28 cellular contexts compared by ENCODE assay signal in the genomic region with DNA sequence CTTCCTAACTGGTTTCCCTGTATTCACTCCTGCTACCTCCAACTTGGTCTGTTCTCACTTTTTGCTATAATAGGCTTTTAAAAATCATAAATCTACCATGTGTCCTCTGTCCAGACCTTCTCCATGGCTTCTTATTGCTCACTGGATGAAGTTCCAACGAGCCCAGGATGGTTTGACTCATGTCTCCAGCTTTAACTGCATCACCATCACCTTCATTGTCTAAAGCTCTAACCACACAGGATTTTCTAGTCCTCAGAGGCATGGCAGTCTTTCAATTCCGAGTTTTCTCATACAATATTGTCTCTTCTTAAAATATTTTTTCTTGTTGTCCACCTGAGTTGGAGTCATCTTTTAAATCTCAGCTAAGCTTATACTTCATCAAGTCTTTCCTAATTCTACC. TPM values are rescaled to one million over a fixed set of nuclear protein-coding genes. Genes with fewer than 3 reads are reported as not detected.
DNase-seq lines count a peak whose midpoint lies in the region; ATAC-seq lines count a peak whose summit lies in the region.
"Had no signal": no experiment of that assay in that cellular context is flagged by ENCODE, and none has a peak within 500 bp of the region (broad histone marks: within the 10 kb centered on the region; RNA-seq: fewer than 3 reads in every experiment).

No MANE protein-coding gene starts in this region.

- H3K27me3 Mint-ChIP-seq in activated naive CD8-positive, alpha-beta T cell = no peaks in the 10 kb centered on the region
- no peaks in the 10 kb centered on the region for H3K27me3 Mint-ChIP-seq in activated naive CD8-positive, alpha-beta T cell treated with anti-CD3 and anti-CD28 coated beads for 36 hours
- H3K27me3 Mint-ChIP-seq in T-cell = no peaks in the 10 kb centered on the region

- H3K79me2 ChIP-seq in Karpas-422 (ENCODE audit: low read length) = peaks cover 96% of the 10 kb centered on the region

- H3K27ac ChIP-seq in Karpas-422 (ENCODE audit: low read length) = no peak overlapping the region
- H3K27ac ChIP-seq: A549 had no signal

- H3K27me3 ChIP-seq in Karpas-422 (ENCODE audit: low read length) = no peaks in the 10 kb centered on the region
- H3K27me3 ChIP-seq: BLaER1 treated with 17β-estradiol and CSF1 and Interleukin-3, amounts not matched to agents 10 nM and 100 nM; MG63 had no signal

- H3K9me3 ChIP-seq in Karpas-422 (ENCODE audit: low read length) = no peaks in the 10 kb centered on the region
- H3K9me3 ChIP-seq: A549, HAP-1, MG63 had no signal

- no peaks in the 10 kb centered on the region for H3K9me2 ChIP-seq in Karpas-422 (replicated peaks; ENCODE audit: insufficient read depth, low read length)

- H3K36me3 ChIP-seq in Karpas-422 (ENCODE audit: insufficient read depth, low read length) = no peaks in the 10 kb centered on the region
- H3K36me3 ChIP-seq: BLaER1 treated with 17β-estradiol and CSF1 and Interleukin-3, amounts not matched to agents 10 nM and 100 nM; HAP-1; MG63 had no signal

- no peak overlapping the region for H3K27ac Mint-ChIP-seq in activated naive CD8-positive, alpha-beta T cell
- H3K27ac Mint-ChIP-seq in activated naive CD8-positive, alpha-beta T cell treated with anti-CD3 and anti-CD28 coated beads for 36 hours = no peak overlapping the region
- H3K27ac Mint-ChIP-seq in T-cell = peak overlapping the region; percentile 50 to 86
- H3K27ac Mint-ChIP-seq: HFFc6 had no signal

- H3K4me1 ChIP-seq in Karpas-422 (ENCODE audit: low read length) = no peaks in the 10 kb centered on the region
- H3K4me1 ChIP-seq: A549 had no signal

- H3K4me1 Mint-ChIP-seq in activated naive CD8-positive, alpha-beta T cell (ENCODE audit: low read depth) = peaks cover 61% of the 10 kb centered on the region
- H3K4me1 Mint-ChIP-seq in activated naive CD8-positive, alpha-beta T cell treated with anti-CD3 and anti-CD28 coated beads for 36 hours = peaks cover 44% of the 10 kb centered on the region
- H3K4me1 Mint-ChIP-seq in T-cell = peaks cover 60 to 70% (median 65%) of the 10 kb centered on the region in 3 donors

- H2AFZ ChIP-seq in Karpas-422 (ENCODE audit: low read length) = no peak overlapping the region

- no peak overlapping the region for H3K9ac ChIP-seq in Karpas-422 (ENCODE audit: low read length)
- H3K9ac ChIP-seq: BLaER1 treated with 17β-estradiol and CSF1 and Interleukin-3, amounts not matched to agents 10 nM and 100 nM had no signal

- POLR2A ChIA-PET in T-cell (lab: Charles Lee) = interaction anchor here in 1 of 2 donors (0.8 to 0.9 kb wide), 2 partner anchors 22 to 24 kb away, joined by 3 read pairs; no protein-coding TSS in a partner anchor

- peaks cover 4% of the 10 kb centered on the region for H3K36me3 Mint-ChIP-seq in activated naive CD8-positive, alpha-beta T cell
- H3K36me3 Mint-ChIP-seq in activated naive CD8-positive, alpha-beta T cell treated with anti-CD3 and anti-CD28 coated beads for 36 hours = peaks cover 5% of the 10 kb centered on the region
- peaks cover 4% of the 10 kb centered on the region for H3K36me3 Mint-ChIP-seq in T-cell

- H3K9me3 Mint-ChIP-seq in activated naive CD8-positive, alpha-beta T cell (ENCODE audit: low read depth) = no peaks in the 10 kb centered on the region
- H3K9me3 Mint-ChIP-seq in activated naive CD8-positive, alpha-beta T cell treated with anti-CD3 and anti-CD28 coated beads for 36 hours = peaks cover 4% of the 10 kb centered on the region
- peaks cover 0 to 8% (median 6%) of the 10 kb centered on the region in 3 donors for H3K9me3 Mint-ChIP-seq in T-cell

- ATAC-seq in T-cell (replicated peaks in 1 of 4) (no peak), esophagus mucosa (peak; percentile 83)
- ATAC-seq: A549, GM12878, K562 had no signal

- H3K4me2 ChIP-seq in Karpas-422 (ENCODE audit: low read depth, low read length, poor library complexity, severe bottlenecking) = no peak overlapping the region
- H3K4me2 ChIP-seq: A549 had no signal

- H3K4me3 Mint-ChIP-seq in activated naive CD8-positive, alpha-beta T cell = peak overlapping the region; percentile 0
- no peak overlapping the region for H3K4me3 Mint-ChIP-seq in activated naive CD8-positive, alpha-beta T cell treated with anti-CD3 and anti-CD28 coated beads for 36 hours
- no peak overlapping the region for H3K4me3 Mint-ChIP-seq in T-cell
- H3K4me3 Mint-ChIP-seq: HFFc6 had no signal

- CTCF ChIA-PET in T-cell (lab: Charles Lee) = interaction anchor here (0.5 to 1.7 kb wide), 2 partner anchors 40 to 110 kb away, joined by 3 to 5 read pairs; no protein-coding TSS in a partner anchor

- H4K20me1 ChIP-seq in Karpas-422 (ENCODE audit: insufficient read depth, low read depth, low read length) = no peaks in the 10 kb centered on the region
- H4K20me1 ChIP-seq: BLaER1 treated with 17β-estradiol and CSF1 and Interleukin-3, amounts not matched to agents 10 nM and 100 nM had no signal

- no peak overlapping the region for H3K4me3 ChIP-seq in Karpas-422 (ENCODE audit: low read length)
- H3K4me3 ChIP-seq: A549; BLaER1 treated with 17β-estradiol and CSF1 and Interleukin-3, amounts not matched to agents 10 nM and 100 nM; GM12878; HAP-1; K562; MG63 had no signal

- no peak for DNase-seq in activated naive CD8-positive, alpha-beta T cell treated with anti-CD3 and anti-CD28 coated beads for 36 hours
- DNase-seq in T-cell (no peak), NCI-H524 treated with DMSO at 0.1 percent for 48 hours (lab: John Stamatoyannopoulos, UW) (no peak), Karpas-422 (no peak), NCI-H69 (lab: John Stamatoyannopoulos, UW) (no peak)
- DNase-seq: AML-193; CD8-positive, alpha-beta memory T cell; DMS 273 treated with DMSO at 0.1 percent for 48 hours; DMS79; EL; GDM1; GOT3; HFFc6; MG63; NCI-H1105 treated with DMSO at 0.1 percent for 48 hours; NCI-H146; NCI-H1930; NCI-H2107; NCI-H526; Right ventricle myocardium superior; RPMI8226 had no signal

RNA-seq across cellular contexts. Expression of a gene that starts 49.3 kb away (rescaled TPM):
- total RNA-seq in activated naive CD8-positive, alpha-beta T cell treated with anti-CD3 and anti-CD28 coated beads for 36 hours = under 1 TPM in 1 of 2 experiments, not detected in 1; 0.08 TPM
- total RNA-seq in T-cell = under 1 TPM; 0.14 to 0.76 (median 0.40) TPM
- 0.32 TPM for total RNA-seq in esophagus mucosa
- not detected in 2 replicates for total RNA-seq in Karpas-422 (2014; rRNA removed; shearing (Covaris generic); ENCODE audit: low replicate concordance)
- total RNA-seq: K562 had no signal

Comparison
In these comparisons a context has a peak if more than half of its experiments do, and no peak if none do; other contexts are left out.
1. H3K27ac Mint-ChIP-seq: peak in T-cell (2 of 2); none in activated naive CD8-positive, alpha-beta T cell (single experiment) and activated naive CD8-positive, alpha-beta T cell treated with anti-CD3 and anti-CD28 coated beads for 36 hours (single experiment).